In genomic region chr11:86999388-86999787, GRCh38 we compare ENCODE assay signal across 16 cellular contexts.
"Had no signal": no experiment of that assay in that cellular context is flagged by ENCODE, and none has a peak within 500 bp of the region (broad histone marks: within the 10 kb centered on the region; RNA-seq: fewer than 3 reads in every experiment).

No MANE protein-coding gene starts in this region.

- DNase-seq: activated CD4-positive, alpha-beta T cell treated with anti-CD3 and anti-CD28 coated beads, Interleukin-2, amount 10 ng/mL, durations not matched to agents 7 days and 5 days; activated CD8-positive, alpha-beta memory T cell treated with anti-CD3 and anti-CD28 coated beads for 24 hours; activated naive CD4-positive, alpha-beta T cell treated with anti-CD3 and anti-CD28 coated beads for 36 hours; colonic mucosa; effector CD4-positive, alpha-beta T cell; hypothalamus; stimulated activated CD4-positive, alpha-beta T cell treated with anti-CD3 and anti-CD28 coated beads, Interleukin-4, amount 100 ng/mL, for 1 hour; stimulated activated CD8-positive, alpha-beta memory T cell treated with anti-CD3 and anti-CD28 coated beads, Interleukin-4, amount 100 ng/mL, for 48 hours; T-helper 1 cell; uterus had no signal

- H3K4me3 Mint-ChIP-seq: activated CD4-positive, alpha-beta T cell treated with anti-CD3 and anti-CD28 coated beads, Interleukin-2, amount 10 ng/mL, durations not matched to agents 7 days and 5 days; activated naive CD4-positive, alpha-beta T cell treated with anti-CD3 and anti-CD28 coated beads for 36 hours; activated T-helper 17 cell treated with anti-CD3 and anti-CD28 coated beads, Interleukin-2, amount 50 U/mL, for 72 hours; nephron; stimulated activated naive CD8-positive, alpha-beta T cell treated with anti-CD3 and anti-CD28 coated beads, Interleukin-15, Interleukin-2, amounts not matched to agents 100 ng/mL and 50 ng/mL, for 24 hours had no signal

- H3K27ac ChIP-seq: colonic mucosa, gastroesophageal sphincter, uterus had no signal

- H3K4me1 ChIP-seq: colonic mucosa, gastroesophageal sphincter, uterus had no signal

- H3K36me3 ChIP-seq: colonic mucosa, gastroesophageal sphincter, thoracic aorta, uterus had no signal

- H3K4me1 Mint-ChIP-seq: activated CD4-positive, alpha-beta T cell treated with anti-CD3 and anti-CD28 coated beads, Interleukin-2, amount 10 ng/mL, durations not matched to agents 7 days and 5 days; activated T-helper 17 cell treated with anti-CD3 and anti-CD28 coated beads, Interleukin-2, amount 50 U/mL, for 72 hours had no signal

- H3K27me3 ChIP-seq: colonic mucosa, gastroesophageal sphincter, uterus had no signal

- H3K4me3 ChIP-seq: colonic mucosa, gastroesophageal sphincter, lung, thoracic aorta, uterus had no signal

- H3K9me3 ChIP-seq: colonic mucosa, gastroesophageal sphincter, thoracic aorta, uterus had no signal

- H3K27me3 Mint-ChIP-seq: activated CD4-positive, alpha-beta T cell treated with anti-CD3 and anti-CD28 coated beads, Interleukin-2, amount 10 ng/mL, durations not matched to agents 7 days and 5 days; stimulated activated naive CD8-positive, alpha-beta T cell treated with anti-CD3 and anti-CD28 coated beads, Interleukin-15, Interleukin-2, amounts not matched to agents 100 ng/mL and 50 ng/mL, for 24 hours had no signal

- H3K9me3 Mint-ChIP-seq: activated CD4-positive, alpha-beta T cell treated with anti-CD3 and anti-CD28 coated beads, Interleukin-2, amount 10 ng/mL, durations not matched to agents 7 days and 5 days; activated naive CD4-positive, alpha-beta T cell treated with anti-CD3 and anti-CD28 coated beads for 36 hours; activated T-helper 17 cell treated with anti-CD3 and anti-CD28 coated beads, Interleukin-2, amount 50 U/mL, for 72 hours; nephron; stimulated activated naive CD8-positive, alpha-beta T cell treated with anti-CD3 and anti-CD28 coated beads, Interleukin-15, Interleukin-2, amounts not matched to agents 100 ng/mL and 50 ng/mL, for 24 hours had no signal

- ATAC-seq: activated T-helper 17 cell treated with anti-CD3 and anti-CD28 coated beads, Interleukin-2, amount 50 U/mL, for 72 hours; gastroesophageal sphincter had no signal
